In the genomic region with DNA sequence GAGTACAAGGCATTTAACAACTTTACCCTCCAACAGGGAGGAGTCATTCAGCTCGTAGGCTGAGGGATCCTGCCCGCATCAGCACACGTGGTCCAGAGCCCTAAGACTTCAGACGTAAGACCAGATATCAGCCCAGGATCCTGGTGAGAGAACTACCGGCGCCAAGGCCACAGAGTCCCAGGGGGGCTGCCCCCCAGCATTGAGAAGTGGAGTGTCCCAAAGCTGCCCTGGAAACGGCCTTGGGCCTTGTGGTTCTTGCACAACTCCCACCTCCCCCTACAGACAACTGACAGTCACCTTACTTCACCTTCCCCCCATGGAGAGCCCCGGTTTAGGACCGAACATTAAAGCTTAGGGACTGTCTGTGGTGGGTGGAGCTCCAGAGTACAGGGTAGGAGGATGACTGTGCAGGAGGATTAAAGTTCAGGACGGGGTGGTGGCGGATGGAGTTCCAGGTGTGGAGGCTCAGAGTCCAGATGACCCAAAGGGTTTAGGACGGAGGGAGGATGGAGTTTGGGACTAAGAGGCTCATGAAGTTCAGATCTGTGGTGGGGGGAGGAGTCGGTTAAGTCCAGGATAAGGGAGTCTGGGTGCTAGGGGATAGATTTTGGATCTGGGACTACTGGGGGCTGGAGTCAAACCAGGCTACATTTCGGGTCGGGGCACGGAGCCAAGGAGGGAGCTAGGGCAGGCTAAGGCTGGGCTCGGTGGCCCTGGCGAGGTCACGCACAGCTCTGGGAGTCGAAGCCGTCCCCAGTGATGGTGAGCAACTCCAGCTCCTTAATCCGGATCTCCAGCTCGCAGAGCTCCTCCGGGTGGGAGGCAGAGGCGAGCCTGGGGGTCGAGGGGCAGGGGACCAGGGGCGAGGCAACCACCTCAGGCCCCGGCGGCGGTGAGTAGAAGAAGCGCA, we compare ENCODE assay signal across 9 cellular contexts. TPM values are rescaled to one million over a fixed set of nuclear protein-coding genes. Genes with fewer than 3 reads are reported as not detected.
A peak's percentile ranks its signal among the peaks of the same experiment; 100 is the strongest.
DNase-seq lines count a peak whose midpoint lies in the region; TF ChIP-seq lines count a peak whose summit lies in the region.
"Had no signal": no experiment of that assay in that cellular context is flagged by ENCODE, and none has a peak within 500 bp of the region (broad histone marks: within the 10 kb centered on the region; RNA-seq: fewer than 3 reads in every experiment).

No MANE protein-coding gene starts in this region.

- H3K4me3 ChIP-seq in GM12875 (ENCODE audit: low read depth, low read length) = peak overlapping the region; percentile 64
- peak overlapping the region; percentile 75 for H3K4me3 ChIP-seq in SK-N-MC
- peak overlapping the region; percentile 42 to 60 for H3K4me3 ChIP-seq in foreskin fibroblast (ENCODE audit: low read depth in 1 of 2, low read length in 2 of 2)
- peak overlapping the region; percentile 57 for H3K4me3 ChIP-seq in rectal smooth muscle tissue (ENCODE audit: low read length)

- no peaks in the 10 kb centered on the region for H3K36me3 ChIP-seq in SK-N-MC (ENCODE audit: insufficient read depth, low read length)
- H3K36me3 ChIP-seq in rectal smooth muscle tissue (ENCODE audit: control insufficient read depth, insufficient read depth, low read length) = no peaks in the 10 kb centered on the region

- H3K27me3 ChIP-seq in rectal smooth muscle tissue (ENCODE audit: control insufficient read depth, insufficient read depth, low read length) = no peaks in the 10 kb centered on the region

- H3K4me1 ChIP-seq in rectal smooth muscle tissue (ENCODE audit: control insufficient read depth, insufficient read depth, low read length) = peaks cover 6% of the 10 kb centered on the region

- DNase-seq in SK-N-MC (ENCODE audit: low read depth, low spot score) (no peak), foreskin fibroblast (peak in 1 of 2 donors; percentile 53), occipital lobe (lab: John Stamatoyannopoulos, UW) (no peak), NCI-H2171 treated with DMSO at 0.1 percent for 48 hours (lab: John Stamatoyannopoulos, UW) (no peak), 8988T (no peak), GM19238 (ENCODE audit: insufficient read length, low spot score) (no peak)

- no peak overlapping the region for H3K9ac ChIP-seq in SK-N-MC (ENCODE audit: insufficient read length)
- no peak overlapping the region for H3K9ac ChIP-seq in rectal smooth muscle tissue (ENCODE audit: low read length)

- TF ChIP-seq CTCF in GM12875 (IDR thresholded peaks at IDR 0.05; ENCODE audit: borderline replicate concordance, insufficient read depth, low read depth, low read length) (no peak), foreskin fibroblast (IDR thresholded peaks at IDR 0.05; ENCODE audit: low read depth, low read length) (no peak)

- no peaks in the 10 kb centered on the region for H3K9me3 ChIP-seq in SK-N-MC (ENCODE audit: low read depth, low read length)

- H3K27ac ChIP-seq in SK-N-MC = no peak overlapping the region
- peak overlapping the region; percentile 30 for H3K27ac ChIP-seq in rectal smooth muscle tissue (ENCODE audit: low read depth, low read length)

RNA-seq across cellular contexts. Expression of a gene that starts 0.9 kb away (rescaled TPM):
- total RNA-seq in occipital lobe = not detected
- total RNA-seq: bronchial epithelial cell had no signal

RNA-seq across cellular contexts. Expression of a gene that starts 36.5 kb away (rescaled TPM):
- 42.7 TPM for total RNA-seq in occipital lobe
